In the genomic region with DNA sequence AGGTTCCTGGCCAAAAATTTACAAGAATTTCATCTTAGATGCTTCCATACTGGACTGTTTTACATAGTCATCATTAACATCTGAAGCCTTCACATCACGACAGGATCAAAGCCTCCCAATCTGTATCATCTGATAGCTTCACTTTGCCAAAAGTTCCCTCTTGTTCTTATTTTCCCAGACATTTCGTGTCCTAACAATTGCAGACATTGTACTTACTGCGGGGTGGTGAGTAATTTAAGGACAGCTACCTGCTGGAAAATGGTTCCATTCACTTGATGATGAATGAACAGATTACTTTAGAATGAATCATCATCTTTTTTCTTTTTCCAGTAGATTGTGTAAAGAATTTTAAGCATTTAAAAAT, we compare ENCODE assay signal across 16 cellular contexts.
DNase-seq lines count a peak whose midpoint lies in the region; ATAC-seq, FAIRE-seq and TF ChIP-seq lines count a peak whose summit lies in the region.
"Had no signal": no experiment of that assay in that cellular context is flagged by ENCODE, and none has a peak within 500 bp of the region (broad histone marks: within the 10 kb centered on the region; RNA-seq: fewer than 3 reads in every experiment).

No MANE protein-coding gene starts in this region.

- H3K4me3 Mint-ChIP-seq in CD8-positive, alpha-beta T cell, result no peak overlapping the region
- H3K4me3 Mint-ChIP-seq: activated CD4-positive, alpha-beta T cell treated with anti-CD3 and anti-CD28 coated beads, Interleukin-2, amount 10 ng/mL, durations not matched to agents 24 days and 14 days; T-helper 17 cell; type B pancreatic cell had no signal

- POLR2A ChIA-PET in CD8-positive, alpha-beta T cell (lab: Charles Lee), result no interaction called here

- intact Hi-C loops in CD8-positive, alpha-beta T cell (cut with DNase I, micrococcal nuclease), result no loop called here

- no peak for TF ChIP-seq CTCF in CD8-positive, alpha-beta T cell (IDR thresholded peaks at IDR 0.05)

- H2AFZ ChIP-seq in mesenchymal stem cell (ENCODE audit: low read depth, low read length), result no peak overlapping the region

- FAIRE-seq in GM12892 (lab: Jason Lieb, UNC), result no peak
- FAIRE-seq: endothelial cell of umbilical vein, GM19239, K562 had no signal

- H2BK120ac ChIP-seq in mesenchymal stem cell (ENCODE audit: low read depth, low read length), result no peak overlapping the region

- H3K27ac Mint-ChIP-seq in CD8-positive, alpha-beta T cell, result no peak overlapping the region
- H3K27ac Mint-ChIP-seq: activated CD4-positive, alpha-beta T cell treated with anti-CD3 and anti-CD28 coated beads, Interleukin-2, amount 10 ng/mL, durations not matched to agents 24 days and 14 days; T-helper 17 cell; type B pancreatic cell had no signal

- no peaks in the 10 kb centered on the region for H3K36me3 Mint-ChIP-seq in CD8-positive, alpha-beta T cell
- H3K36me3 Mint-ChIP-seq: type B pancreatic cell had no signal

- H3K4me1 ChIP-seq in mesenchymal stem cell (ENCODE audit: control insufficient read depth, insufficient read depth, low read depth, low read length), result no peaks in the 10 kb centered on the region
- H3K4me1 ChIP-seq in CD8-positive, alpha-beta T cell (ENCODE audit: insufficient read depth, low read length), result no peaks in the 10 kb centered on the region

- H2BK5ac ChIP-seq in mesenchymal stem cell (ENCODE audit: low read depth, low read length, poor library complexity, severe bottlenecking), result no peak overlapping the region

- H3K4me1 Mint-ChIP-seq in CD8-positive, alpha-beta T cell (ENCODE audit: low read depth), result no peaks in the 10 kb centered on the region
- H3K4me1 Mint-ChIP-seq: activated CD4-positive, alpha-beta T cell treated with anti-CD3 and anti-CD28 coated beads, Interleukin-2, amount 10 ng/mL, durations not matched to agents 24 days and 14 days; T-helper 17 cell had no signal

- H2BK15ac ChIP-seq in mesenchymal stem cell (ENCODE audit: low read depth, poor library complexity, severe bottlenecking), result no peak overlapping the region

- no peaks in the 10 kb centered on the region for H3K27me3 ChIP-seq in mesenchymal stem cell (ENCODE audit: control insufficient read depth in 1 of 2, insufficient read depth in 1 of 2, low read length in 2 of 2)
- H3K27me3 ChIP-seq in CD8-positive, alpha-beta T cell (ENCODE audit: insufficient read depth, low read length), result no peaks in the 10 kb centered on the region

- peak; percentile 14 for DNase-seq in AG20443 (ENCODE audit: low spot score)
- DNase-seq in NCI-H226, result peak; percentile 45
- DNase-seq in dedifferentiated amniotic fluid mesenchymal stem cell (ENCODE audit: extremely low spot score), result peak; percentile 15
- DNase-seq in mesenchymal stem cell, result no peak
- no peak for DNase-seq in CD8-positive, alpha-beta T cell
- no peak for DNase-seq in mucosa of gallbladder (ENCODE audit: low spot score)
- no peak for DNase-seq in GM12892 (ENCODE audit: insufficient read length)
- no peak for DNase-seq in SIG-M5 treated with dmso at 0.1 percent for 504 hours (lab: John Stamatoyannopoulos, UW; ENCODE audit: unreplicated experiment)
- DNase-seq: activated CD4-positive, alpha-beta T cell treated with anti-CD3 and anti-CD28 coated beads, Interleukin-2, amount 10 ng/mL, durations not matched to agents 24 days and 14 days; DND-41; NCI-H2029 treated with DMSO at 0.1 percent for 48 hours; T-helper 17 cell had no signal

- H3K27me3 Mint-ChIP-seq in CD8-positive, alpha-beta T cell (ENCODE audit: low read depth), result no peaks in the 10 kb centered on the region
- H3K27me3 Mint-ChIP-seq: activated CD4-positive, alpha-beta T cell treated with anti-CD3 and anti-CD28 coated beads, Interleukin-2, amount 10 ng/mL, durations not matched to agents 24 days and 14 days; T-helper 17 cell had no signal

- H3K36me3 ChIP-seq in mesenchymal stem cell (ENCODE audit: control insufficient read depth in 1 of 2, insufficient read depth in 2 of 2, low read depth in 1 of 2, low read length in 2 of 2), result no peaks in the 10 kb centered on the region
- H3K36me3 ChIP-seq in CD8-positive, alpha-beta T cell (ENCODE audit: insufficient read depth, low read length), result no peaks in the 10 kb centered on the region

- peak overlapping the region; percentile 82 for H3K27ac ChIP-seq in mesenchymal stem cell (ENCODE audit: low read length, poor library complexity, severe bottlenecking)
- H3K27ac ChIP-seq in CD8-positive, alpha-beta T cell (ENCODE audit: low read depth, low read length), result no peak overlapping the region

- no peak overlapping the region for H3K4ac ChIP-seq in mesenchymal stem cell (ENCODE audit: low read depth in 1 of 2, low read length in 2 of 2)

- no peak overlapping the region for H3K9ac ChIP-seq in mesenchymal stem cell (ENCODE audit: low read length)

- no peak overlapping the region for H3K23ac ChIP-seq in mesenchymal stem cell (ENCODE audit: low read length in 2 of 2)

- no peak for ATAC-seq in CD8-positive, alpha-beta T cell
- ATAC-seq: K562, T-helper 17 cell had no signal

- peak overlapping the region; percentile 59 for H2AK5ac ChIP-seq in mesenchymal stem cell (ENCODE audit: low read length, severe bottlenecking)

- H3K14ac ChIP-seq in mesenchymal stem cell (ENCODE audit: low read length in 2 of 2), result no peak overlapping the region

- H3K9me3 ChIP-seq in mesenchymal stem cell (ENCODE audit: control insufficient read depth, low read length), result peaks cover under 1% of the 10 kb centered on the region
- no peaks in the 10 kb centered on the region for H3K9me3 ChIP-seq in CD8-positive, alpha-beta T cell (ENCODE audit: low read length)

- H3K9me3 Mint-ChIP-seq in CD8-positive, alpha-beta T cell, result no peaks in the 10 kb centered on the region
- H3K9me3 Mint-ChIP-seq: activated CD4-positive, alpha-beta T cell treated with anti-CD3 and anti-CD28 coated beads, Interleukin-2, amount 10 ng/mL, durations not matched to agents 24 days and 14 days had no signal

- CTCF ChIA-PET in CD8-positive, alpha-beta T cell (lab: Charles Lee), result no interaction called here

- TF ChIP-seq POLR2A in GM12892 (IDR thresholded peaks at IDR 0.05; ENCODE audit: low read depth, low read length), result no peak

- WGBS in mesenchymal stem cell, result 60% methylated on average over 1 of the region's 3 CpGs

- no peaks in the 10 kb centered on the region for H3K79me1 ChIP-seq in mesenchymal stem cell (replicated peaks; ENCODE audit: low read length, poor library complexity, severe bottlenecking)

- no peak overlapping the region for H4K91ac ChIP-seq in mesenchymal stem cell (ENCODE audit: low read length)

- no peak overlapping the region for H2BK12ac ChIP-seq in mesenchymal stem cell (ENCODE audit: low read length in 2 of 2)

- peak overlapping the region in 1 of 2 experiments; percentile 44 for H3K4me3 ChIP-seq in mesenchymal stem cell (ENCODE audit: insufficient read depth in 1 of 2, low read depth in 1 of 2, low read length in 2 of 2)
- H3K4me3 ChIP-seq in CD8-positive, alpha-beta T cell (ENCODE audit: low read depth, low read length), result no peak overlapping the region
- H3K4me3 ChIP-seq: K562 had no signal

- H3K4me2 ChIP-seq in mesenchymal stem cell (ENCODE audit: low read length, poor library complexity, severe bottlenecking), result peak overlapping the region; percentile 16

- H3K18ac ChIP-seq in mesenchymal stem cell (ENCODE audit: low read depth in 1 of 2, low read length in 2 of 2), result no peak overlapping the region

- H4K8ac ChIP-seq in mesenchymal stem cell (ENCODE audit: low read length), result no peak overlapping the region

Comparison
In these comparisons a context has a peak if more than half of its experiments do, and no peak if none do; other contexts are left out.
1. DNase-seq: peak in AG20443 (single experiment), NCI-H226 (single experiment) and dedifferentiated amniotic fluid mesenchymal stem cell (single experiment); none in mesenchymal stem cell (single experiment), CD8-positive, alpha-beta T cell (0 of 7), mucosa of gallbladder (single experiment), GM12892 (single experiment) and SIG-M5 treated with dmso at 0.1 percent for 504 hours (single experiment).